Comparison of ENCODE assay signal across 21 cellular contexts in the genomic region with DNA sequence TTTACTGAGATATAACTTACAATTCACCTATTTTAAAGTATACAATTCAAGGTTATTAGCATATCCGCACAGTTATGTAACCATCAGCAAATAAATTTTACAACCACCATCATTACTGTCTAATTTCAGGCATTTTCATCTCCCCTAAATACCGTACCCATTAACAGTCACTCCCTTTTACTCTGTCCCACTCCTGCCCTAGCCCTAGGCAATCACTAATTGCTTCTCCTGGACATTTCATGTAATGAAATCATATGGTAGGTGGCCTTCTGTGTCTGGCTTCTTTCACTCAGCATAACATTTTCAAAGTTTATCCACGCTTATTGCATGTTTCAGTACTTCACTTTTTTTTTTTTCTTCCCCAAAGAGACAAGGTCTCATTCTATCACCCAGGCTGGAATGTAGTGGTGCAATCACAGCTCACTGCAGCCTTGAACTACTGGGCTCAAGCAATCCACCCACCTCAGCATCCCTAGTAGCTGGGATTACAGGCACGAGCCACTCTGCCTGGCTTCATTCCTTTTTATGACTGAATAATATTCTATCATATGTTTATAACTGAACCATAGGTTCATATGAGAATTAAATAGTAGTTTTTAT.
"Had no signal": no experiment of that assay in that cellular context is flagged by ENCODE, and none has a peak within 500 bp of the region (broad histone marks: within the 10 kb centered on the region; RNA-seq: fewer than 3 reads in every experiment).

No MANE protein-coding gene starts in this region.

- H3K4me3 Mint-ChIP-seq: activated CD8-positive, alpha-beta memory T cell treated with anti-CD3 and anti-CD28 coated beads, Interleukin-2, amount 10 ng/mL, durations not matched to agents 7 days and 5 days; activated naive CD4-positive, alpha-beta T cell treated with anti-CD3 and anti-CD28 coated beads, Interleukin-2, amount 50 U/mL, for 24 hours; activated T-cell treated with anti-CD3 and anti-CD28 coated beads, Interleukin-2, amount 50 U/mL, for 24 hours; activated T-helper 1 cell treated with anti-CD3 and anti-CD28 coated beads, Interleukin-12 subunit alpha, Interleukin-12 subunit beta, Interleukin-2, Interleukin-4 antibody, amounts not matched to agents 30 ng/mL and 10 ng/mL and 1 ng/mL, durations not matched to agents 14 hours and 24 hours and 36 hours; T-helper 1 cell treated with Interleukin-12 subunit alpha and Interleukin-12 subunit beta and Interleukin-4 antibody, amounts not matched to agents 30 μg/mL and 1 μg/mL, for 36 hours; WTC11 had no signal

- H3K27me3 ChIP-seq: brain microvascular endothelial cell, cardiac muscle cell had no signal

- H3K27me3 Mint-ChIP-seq: activated CD8-positive, alpha-beta memory T cell treated with anti-CD3 and anti-CD28 coated beads, Interleukin-2, amount 10 ng/mL, durations not matched to agents 7 days and 5 days; activated naive CD4-positive, alpha-beta T cell treated with anti-CD3 and anti-CD28 coated beads, Interleukin-2, amount 50 U/mL, for 24 hours; activated T-cell treated with anti-CD3 and anti-CD28 coated beads, Interleukin-2, amount 50 U/mL, for 24 hours had no signal

- H3K9ac ChIP-seq: KMS-11 had no signal

- H3K27ac Mint-ChIP-seq: activated CD8-positive, alpha-beta memory T cell treated with anti-CD3 and anti-CD28 coated beads, Interleukin-2, amount 10 ng/mL, durations not matched to agents 7 days and 5 days; activated naive CD4-positive, alpha-beta T cell treated with anti-CD3 and anti-CD28 coated beads, Interleukin-2, amount 50 U/mL, for 24 hours; activated T-cell treated with anti-CD3 and anti-CD28 coated beads, Interleukin-2, amount 50 U/mL, for 24 hours; activated T-helper 1 cell treated with anti-CD3 and anti-CD28 coated beads, Interleukin-12 subunit alpha, Interleukin-12 subunit beta, Interleukin-2, Interleukin-4 antibody, amounts not matched to agents 30 ng/mL and 10 ng/mL and 1 ng/mL, durations not matched to agents 14 hours and 24 hours and 36 hours; T-helper 1 cell treated with Interleukin-12 subunit alpha and Interleukin-12 subunit beta and Interleukin-4 antibody, amounts not matched to agents 30 μg/mL and 1 μg/mL, for 36 hours; WTC11 had no signal

- H3K4me3 ChIP-seq: cardiac muscle cell had no signal

- H3K4me2 ChIP-seq: KMS-11 had no signal

- H3K27ac ChIP-seq: brain microvascular endothelial cell, cardiac muscle cell, KMS-11 had no signal

- H3K36me3 ChIP-seq: brain microvascular endothelial cell, cardiac muscle cell had no signal

- DNase-seq: activated CD4-positive, alpha-beta T cell treated with anti-CD3 and anti-CD28 coated beads for 48 hours; activated CD4-positive, alpha-beta T cell treated with anti-CD3 and anti-CD28 coated beads, Interleukin-2, amount 50 U/mL, for 4 hours; activated CD4-positive, CD25-positive, alpha-beta regulatory T cell treated with anti-CD3 and anti-CD28 coated beads, Interleukin-2, amount 50 U/mL, for 72 hours; activated CD8-positive, alpha-beta memory T cell treated with anti-CD3 and anti-CD28 coated beads, Interleukin-2, amount 10 ng/mL, durations not matched to agents 7 days and 5 days; activated effector memory CD4-positive, alpha-beta T cell treated with Interleukin-2 at 50 U/mL for 16 hours; activated naive CD4-positive, alpha-beta T cell; activated T-cell treated with anti-CD3 and anti-CD28 coated beads, Interleukin-2, amount 50 U/mL, for 24 hours; brain microvascular endothelial cell; NCI-H1092 treated with DMSO at 0.1 percent for 48 hours; NCI-H1436; NCI-H1694 treated with DMSO at 0.1 percent for 48 hours; NCI-H2081; NCI-H510A treated with DMSO at 0.1 percent for 48 hours; PC-3; SHP77 treated with DMSO at 0.1 percent for 48 hours had no signal

- H3K9me3 Mint-ChIP-seq: activated naive CD4-positive, alpha-beta T cell treated with anti-CD3 and anti-CD28 coated beads, Interleukin-2, amount 50 U/mL, for 24 hours; activated T-cell treated with anti-CD3 and anti-CD28 coated beads, Interleukin-2, amount 50 U/mL, for 24 hours; activated T-helper 1 cell treated with anti-CD3 and anti-CD28 coated beads, Interleukin-12 subunit alpha, Interleukin-12 subunit beta, Interleukin-2, Interleukin-4 antibody, amounts not matched to agents 30 ng/mL and 10 ng/mL and 1 ng/mL, durations not matched to agents 14 hours and 24 hours and 36 hours; T-helper 1 cell treated with Interleukin-12 subunit alpha and Interleukin-12 subunit beta and Interleukin-4 antibody, amounts not matched to agents 30 μg/mL and 1 μg/mL, for 36 hours; WTC11 had no signal
